Comparison of ENCODE assay signal across 8 cellular contexts in genomic region chr6:28105286-28105685, GRCh38. TPM values are rescaled to one million over a fixed set of nuclear protein-coding genes. Genes with fewer than 3 reads are reported as not detected.
DNase-seq lines count a peak whose midpoint lies in the region; ATAC-seq, FAIRE-seq and TF ChIP-seq lines count a peak whose summit lies in the region.

No MANE protein-coding gene starts in this region.

- intact Hi-C loops in Caco-2 (cut with micrococcal nuclease; ENCODE audit: unreplicated experiment) (loop anchor here (10.0 kb wide), 1 partner anchor 200 kb away; no protein-coding TSS in a partner anchor), sciatic nerve (cut with DNase I) (no loop called here)

- peaks cover 3% of the 10 kb centered on the region for H3K27me3 Mint-ChIP-seq in Caco-2 (ENCODE audit: insufficient read depth, unreplicated experiment)

- ATAC-seq in HG03442 (IDR thresholded peaks at IDR 0.05; ENCODE audit: unreplicated experiment) = no peak
- ATAC-seq in sciatic nerve = no peak

- H3K27ac Mint-ChIP-seq in Caco-2 (ENCODE audit: unreplicated experiment) = no peak overlapping the region

- TF ChIP-seq POLR2A in H54 (IDR thresholded peaks at IDR 0.05; ENCODE audit: low read depth, low read length) = no peak
- no peak for TF ChIP-seq POLR2A in Peyer's patch (IDR thresholded peaks at IDR 0.05)

- POLR2A ChIA-PET in Caco-2 (lab: Charles Lee) = no interaction called here

- TF ChIP-seq CTCF in Caco-2 (IDR thresholded peaks at IDR 0.05; ENCODE audit: insufficient read depth in 1 of 2, low read depth in 1 of 2, low read length in 1 of 2, severe bottlenecking in 1 of 2, unreplicated experiment in 1 of 2) = no peak
- TF ChIP-seq CTCF in Peyer's patch (IDR thresholded peaks at IDR 0.05) = no peak

- H3K36me3 Mint-ChIP-seq in Caco-2 (ENCODE audit: insufficient read depth, unreplicated experiment) = no peaks in the 10 kb centered on the region

- H3K9me3 ChIP-seq in Caco-2 = no peaks in the 10 kb centered on the region
- no peaks in the 10 kb centered on the region for H3K9me3 ChIP-seq in Peyer's patch
- H3K9me3 ChIP-seq in ectodermal cell (ENCODE audit: control insufficient read depth, low read length) = no peaks in the 10 kb centered on the region
- no peaks in the 10 kb centered on the region for H3K9me3 ChIP-seq in muscle layer of duodenum (ENCODE audit: control insufficient read depth in 1 of 2, low read length in 2 of 2)

- H3K27me3 ChIP-seq in Caco-2 (replicated peaks; ENCODE audit: control insufficient read depth, insufficient read depth, low read length) = no peaks in the 10 kb centered on the region
- no peaks in the 10 kb centered on the region for H3K27me3 ChIP-seq in Peyer's patch
- H3K27me3 ChIP-seq in ectodermal cell (ENCODE audit: control insufficient read depth, insufficient read depth, low read length, poor library complexity, severe bottlenecking) = peaks cover 11% of the 10 kb centered on the region
- H3K27me3 ChIP-seq in muscle layer of duodenum (ENCODE audit: low read depth, low read length) = no peaks in the 10 kb centered on the region

- peak overlapping the region in 3 of 4 donors; percentile 83 to 92 (median 90) for H3K27ac ChIP-seq in Peyer's patch
- H3K27ac ChIP-seq in ectodermal cell (ENCODE audit: insufficient read depth, low read depth, low read length, poor library complexity, severe bottlenecking) = no peak overlapping the region
- H3K27ac ChIP-seq in muscle layer of duodenum (ENCODE audit: low read length) = peak overlapping the region; percentile 76

- H3K4me1 ChIP-seq in Caco-2 = no peaks in the 10 kb centered on the region
- H3K4me1 ChIP-seq in Peyer's patch = no peaks in the 10 kb centered on the region
- no peaks in the 10 kb centered on the region for H3K4me1 ChIP-seq in ectodermal cell (ENCODE audit: control insufficient read depth, insufficient read depth, low read length)
- peaks cover 0 to 3% of the 10 kb centered on the region in 2 donors for H3K4me1 ChIP-seq in muscle layer of duodenum (ENCODE audit: control insufficient read depth in 1 of 2, insufficient read depth in 2 of 2, low read length in 2 of 2)

- CTCF ChIA-PET in Caco-2 (lab: Charles Lee) = interaction anchor here (0.6 to 1.7 kb wide), 9 partner anchors 8 to 1652 kb away, joined by 3 to 15 read pairs (median 3); partner anchors contain the start of genes ZKSCAN4, ZSCAN16 and ZSCAN26

- BruUV-seq in Caco-2 (replicated peaks; lab: Mats Ljungman, UMichigan) = no TSS peak

- H3K36me3 ChIP-seq in Caco-2 (ENCODE audit: control insufficient read depth, insufficient read depth, low read length) (no peaks in the 10 kb centered on the region), Peyer's patch (no peaks in the 10 kb centered on the region), ectodermal cell (ENCODE audit: control insufficient read depth, insufficient read depth, low read length) (no peaks in the 10 kb centered on the region), muscle layer of duodenum (ENCODE audit: control insufficient read depth in 1 of 2, insufficient read depth in 2 of 2, low read length in 2 of 2) (no peaks in the 10 kb centered on the region)

- H3K4me3 ChIP-seq in Caco-2 (ENCODE audit: low read depth, low read length) = peak overlapping the region; percentile 79
- peak overlapping the region; percentile 68 to 75 (median 73) for H3K4me3 ChIP-seq in Peyer's patch
- peak overlapping the region; percentile 73 for H3K4me3 ChIP-seq in ectodermal cell (ENCODE audit: insufficient read depth, low read depth, low read length)
- peak overlapping the region; percentile 70 to 76 for H3K4me3 ChIP-seq in muscle layer of duodenum (ENCODE audit: low read depth in 1 of 2, low read length in 2 of 2)

- H3K4me1 Mint-ChIP-seq in Caco-2 (ENCODE audit: low read depth, unreplicated experiment) = peaks cover 11% of the 10 kb centered on the region

- 46 to 49% methylated on average over 4 of the region's 4 CpGs for WGBS in ectodermal cell, 2 experiments

- DNase-seq in Caco-2 = peak in 1 of 2 experiments; percentile 5
- DNase-seq in H54 (ENCODE audit: insufficient read length, low spot score) = peak; percentile 14
- DNase-seq in Peyer's patch = no peak
- no peak for DNase-seq in stimulated activated naive CD4-positive, alpha-beta T cell treated with Interleukin-2 at 50 U/mL for 16 hours (lab: John Stamatoyannopoulos, UW)
- DNase-seq in sciatic nerve (ENCODE audit: low spot score) = no peak

- H3K9me3 Mint-ChIP-seq in Caco-2 (ENCODE audit: unreplicated experiment) = no peaks in the 10 kb centered on the region

- no peak for FAIRE-seq in H54 (lab: Jason Lieb, UNC)

- H3K4me3 Mint-ChIP-seq in Caco-2 (ENCODE audit: unreplicated experiment) = peak overlapping the region; percentile 79

RNA-seq across cellular contexts. Expression of gene ZSCAN16, which starts 19.1 kb away (rescaled TPM):
- total RNA-seq in Caco-2 (2022) (5.8 and 6.7 TPM in 2 replicates), Peyer's patch (10 to 100 TPM in 2 of 4 donors, 1 to 10 TPM in 2; 7.0 to 22.3 (median 12.6) TPM), sciatic nerve (4.1 TPM)
- polyA plus RNA-seq in ectodermal cell (2013, experiment 1 of 4) = 5.9 TPM
- 5.9 TPM for polyA plus RNA-seq in ectodermal cell (2013, experiment 2 of 4)
- 6.4 TPM for polyA plus RNA-seq in ectodermal cell (2013, experiment 3 of 4)
- 6.2 TPM for polyA plus RNA-seq in ectodermal cell (2013, experiment 4 of 4)

RNA-seq across cellular contexts. Expression of gene ZNF165, which starts 24.9 kb away (rescaled TPM):
- total RNA-seq in Caco-2 (2022) = 9.2 and 11.0 TPM in 2 replicates
- 1 to 10 TPM; 4.2 to 8.3 (median 5.6) TPM for total RNA-seq in Peyer's patch
- polyA plus RNA-seq in ectodermal cell (2013, experiment 1 of 4) = 0.93 TPM
- polyA plus RNA-seq in ectodermal cell (2013, experiment 2 of 4) = 1.3 TPM
- 0.80 TPM for polyA plus RNA-seq in ectodermal cell (2013, experiment 3 of 4)
- polyA plus RNA-seq in ectodermal cell (2013, experiment 4 of 4) = 1.2 TPM
- total RNA-seq in sciatic nerve = 1.2 TPM

RNA-seq across cellular contexts. Expression of gene ZKSCAN8, which starts 36.4 kb away (rescaled TPM):
- total RNA-seq in Caco-2 (2022) = 15.6 and 17.0 TPM in 2 replicates
- total RNA-seq in Peyer's patch = 10 to 100 TPM in 3 of 4 donors, 1 to 10 TPM in 1; 5.6 to 26.4 (median 15.5) TPM
- polyA plus RNA-seq in ectodermal cell (2013, experiment 1 of 4) = 40.2 TPM
- polyA plus RNA-seq in ectodermal cell (2013, experiment 2 of 4) = 46.2 TPM
- polyA plus RNA-seq in ectodermal cell (2013, experiment 3 of 4) = 31.2 TPM
- 35.7 TPM for polyA plus RNA-seq in ectodermal cell (2013, experiment 4 of 4)
- total RNA-seq in sciatic nerve = 31.9 TPM
